ENCODE assay signal across 9 cellular contexts in genomic region chr22:23136991-23137390, GRCh38. TPM values are rescaled to one million over a fixed set of nuclear protein-coding genes. Genes with fewer than 3 reads are reported as not detected.
DNase-seq lines count a peak whose midpoint lies in the region; ATAC-seq, FAIRE-seq and TF ChIP-seq lines count a peak whose summit lies in the region.
"Not testable (repeated sequence)": the region's sequence is repeated elsewhere in the genome, so short reads cannot be mapped to it uniquely, and the experiment has no call there.
"Had no signal": no experiment of that assay in that cellular context is flagged by ENCODE, and none has a peak within 500 bp of the region (broad histone marks: within the 10 kb centered on the region; RNA-seq: fewer than 3 reads in every experiment).

No MANE protein-coding gene starts in this region.

- not testable (repeated sequence) for BruUV-seq in GM12878 (replicated peaks; lab: Mats Ljungman, UMichigan)

- peak overlapping the region in 1 of 2 experiments; percentile 25; a peak in 1 of 4 replicates for H3K4me3 ChIP-seq in DND-41 (ENCODE audit: low read depth in 1 of 2, low read length in 2 of 2)
- H3K4me3 ChIP-seq in GM12878, lower lobe of right lung: not testable (repeated sequence)

- peaks cover 51% of the 10 kb centered on the region for H3K4me1 ChIP-seq in DND-41 (ENCODE audit: insufficient read depth, low read length)
- H3K4me1 ChIP-seq in GM12878 (ENCODE audit: control insufficient read depth, insufficient read depth, low read length): peaks cover 54% of the 10 kb centered on the region
- not testable (repeated sequence) for H3K4me1 ChIP-seq in lower lobe of right lung

- intact Hi-C loops in GM12878 (cut with micrococcal nuclease; ENCODE audit: unreplicated experiment): loop anchor here (5.0 kb wide), 1 partner anchor 45 kb away; the partner anchor contains the start of gene BCR
- intact Hi-C loops in lower lobe of right lung (cut with DNase I): not testable (repeated sequence)

- RAD21 ChIA-PET in GM12878 (lab: Charles Lee; ENCODE audit: unreplicated experiment): interaction anchor here (0.6 to 2.7 kb wide), 8 partner anchors 9 to 392 kb away, joined by 3 to 27 read pairs (median 4); no protein-coding TSS in a partner anchor

- not testable (repeated sequence) for H3K9me3 Mint-ChIP-seq in activated T-cell treated with anti-CD3 and anti-CD28 coated beads, Interleukin-2, amount 50 U/mL, for 24 hours; stimulated activated effector memory CD8-positive, alpha-beta T cell treated with anti-CD3 and anti-CD28 coated beads, Interleukin-12 subunit alpha, Interleukin-12 subunit beta, amount 100 ng/mL, for 72 hours

- H3K27me3 Mint-ChIP-seq in T-helper 17 cell; activated T-cell treated with anti-CD3 and anti-CD28 coated beads, Interleukin-2, amount 50 U/mL, for 24 hours: not testable (repeated sequence)

- H3K36me3 ChIP-seq in DND-41 (ENCODE audit: insufficient read depth, low read length); GM12878 (ENCODE audit: control insufficient read depth in 2 of 2, insufficient read depth in 2 of 2, low read length in 1 of 2); lower lobe of right lung: not testable (repeated sequence)

- SMC1A ChIA-PET in GM12878 (lab: Charles Lee; ENCODE audit: uncharacterized antibody, unreplicated experiment): interaction anchor here (1.5 to 4.9 kb wide), 4 partner anchors 42 to 1094 kb away, joined by 4 to 75 read pairs (median 6); partner anchors contain the start of gene BCR

- not testable (repeated sequence) for H3K4me3 Mint-ChIP-seq in T-helper 17 cell; activated T-cell treated with anti-CD3 and anti-CD28 coated beads, Interleukin-2, amount 50 U/mL, for 24 hours
- peak overlapping the region; percentile 57 for H3K4me3 Mint-ChIP-seq in stimulated activated effector memory CD8-positive, alpha-beta T cell treated with anti-CD3 and anti-CD28 coated beads, Interleukin-12 subunit alpha, Interleukin-12 subunit beta, amount 100 ng/mL, for 72 hours

- not testable (repeated sequence) for TF ChIP-seq CTCF in DND-41 (IDR thresholded peaks at IDR 0.05; ENCODE audit: borderline replicate concordance, extremely low read depth, low read length, poor library complexity, severe bottlenecking); GM12878 (IDR thresholded peaks at IDR 0.05 in 2 of 3, conservative IDR thresholded peaks at IDR 0.05 in 1 of 3; ENCODE audit: control insufficient read depth in 2 of 3, extremely low read depth in 1 of 3, insufficient read depth in 1 of 3, low read depth in 3 of 3, low read length in 3 of 3); lower lobe of right lung (IDR thresholded peaks at IDR 0.05)

- CTCF ChIA-PET in GM12878 (lab: Yijun Ruan, JAX): interaction anchor here (1.0 to 6.0 kb wide), 6 partner anchors 8 to 180 kb away, joined by 3 to 86 read pairs (median 8); partner anchors contain the start of gene BCR

- not testable (repeated sequence) for H3K79me2 ChIP-seq in DND-41 (ENCODE audit: insufficient read depth, low read length); GM12878 (ENCODE audit: control insufficient read depth, insufficient read depth, low read length)

- WGBS in GM12878 (ENCODE audit: insufficient coverage, insufficient replicate concordance, low lambda C conversion rate, missing lambda C conversion rate): 15% methylated on average over 4 of the region's 4 CpGs

- TF ChIP-seq POLR2A in GM12878 (IDR thresholded peaks at IDR 0.05; ENCODE audit: low read depth, low read length): not testable (repeated sequence)

- in situ Hi-C loops in GM12878 (cut with MboI): loop anchor here (10.0 kb wide), 1 partner anchor 782 kb away; no protein-coding TSS in a partner anchor

- H3K27ac Mint-ChIP-seq in T-helper 17 cell: peak overlapping the region; percentile 99
- H3K27ac Mint-ChIP-seq in activated T-cell treated with anti-CD3 and anti-CD28 coated beads, Interleukin-2, amount 50 U/mL, for 24 hours: peak overlapping the region; percentile 11
- peak overlapping the region; percentile 91 for H3K27ac Mint-ChIP-seq in stimulated activated effector memory CD8-positive, alpha-beta T cell treated with anti-CD3 and anti-CD28 coated beads, Interleukin-12 subunit alpha, Interleukin-12 subunit beta, amount 100 ng/mL, for 72 hours

- H3K36me3 Mint-ChIP-seq in T-helper 17 cell (ENCODE audit: low read depth); activated T-cell treated with anti-CD3 and anti-CD28 coated beads, Interleukin-2, amount 50 U/mL, for 24 hours (ENCODE audit: low read depth); stimulated activated effector memory CD8-positive, alpha-beta T cell treated with anti-CD3 and anti-CD28 coated beads, Interleukin-12 subunit alpha, Interleukin-12 subunit beta, amount 100 ng/mL, for 72 hours: not testable (repeated sequence)

- TF ChIP-seq EP300 in GM12878 (IDR thresholded peaks at IDR 0.05; ENCODE audit: borderline replicate concordance in 1 of 2, control insufficient read depth in 1 of 2, low read depth in 2 of 2, low read length in 2 of 2): not testable (repeated sequence)

- not testable (repeated sequence) for FAIRE-seq in GM12878 (lab: Jason Lieb, UNC)

- peaks cover 16% of the 10 kb centered on the region for H3K4me1 Mint-ChIP-seq in T-helper 17 cell
- peaks cover 47% of the 10 kb centered on the region for H3K4me1 Mint-ChIP-seq in activated T-cell treated with anti-CD3 and anti-CD28 coated beads, Interleukin-2, amount 50 U/mL, for 24 hours (ENCODE audit: low read depth)
- peaks cover 45% of the 10 kb centered on the region for H3K4me1 Mint-ChIP-seq in stimulated activated effector memory CD8-positive, alpha-beta T cell treated with anti-CD3 and anti-CD28 coated beads, Interleukin-12 subunit alpha, Interleukin-12 subunit beta, amount 100 ng/mL, for 72 hours

- H3K9ac ChIP-seq in DND-41 (ENCODE audit: low read depth, low read length): peak overlapping the region; percentile 41
- peak overlapping the region; percentile 72; the same call in 1 of the 2 replicates for H3K9ac ChIP-seq in GM12878 (ENCODE audit: control insufficient read depth, insufficient read depth, low read length)

- TF ChIP-seq RAD21 in GM12878 (IDR thresholded peaks at IDR 0.05; ENCODE audit: insufficient read depth, low read depth, low read length): not testable (repeated sequence)

- not testable (repeated sequence) for H3K27me3 ChIP-seq in DND-41 (ENCODE audit: insufficient read depth, low read length, poor library complexity); GM12878 (replicated peaks in 1 of 2; ENCODE audit: control insufficient read depth in 2 of 2, insufficient read depth in 2 of 2, low read length in 1 of 2); lower lobe of right lung (ENCODE audit: low read depth)

- peak overlapping the region; percentile 52 for H3K4me2 ChIP-seq in DND-41 (ENCODE audit: insufficient read depth, low read length)
- H3K4me2 ChIP-seq in GM12878 (ENCODE audit: control insufficient read depth, insufficient read depth): peak overlapping the region; percentile 83

- not testable (repeated sequence) for H3K9me3 ChIP-seq in DND-41 (ENCODE audit: insufficient read depth, low read length, severe bottlenecking); T-helper 17 cell (ENCODE audit: control insufficient read depth, low read length, poor library complexity, severe bottlenecking); GM12878 (replicated peaks; ENCODE audit: control insufficient read depth, insufficient read depth, low read length); lower lobe of right lung

- H2AFZ ChIP-seq in DND-41 (ENCODE audit: low read depth, low read length) (peak overlapping the region; percentile 33; the same call in 1 of the 2 replicates), GM12878 (ENCODE audit: control insufficient read depth, low read depth, low read length) (peak overlapping the region; percentile 30)

- POLR2A ChIA-PET in GM12878 (lab: Charles Lee): not testable (repeated sequence)

- peak; percentile 24 for DNase-seq in DND-41
- DNase-seq in NAMALWA (ENCODE audit: low spot score): peak; percentile 34
- not testable (repeated sequence) for DNase-seq in T-helper 17 cell; activated T-cell treated with anti-CD3 and anti-CD28 coated beads, Interleukin-2, amount 50 U/mL, for 24 hours; GM12878 (ENCODE audit: low read depth, low spot score); lower lobe of right lung; stimulated activated effector memory CD8-positive, alpha-beta T cell treated with anti-CD3 and anti-CD28 coated beads, Interleukin-12 subunit alpha, Interleukin-12 subunit beta, amount 100 ng/mL, for 72 hours (ENCODE audit: low spot score in 2 of 2)

- 0 out of 3 replicates have a peak, but pooled peaks have one; percentile 11 for ATAC-seq in DND-41 (ENCODE audit: insufficient read depth, low read depth)
- not testable (repeated sequence) for ATAC-seq in T-helper 17 cell; GM12878; lower lobe of right lung; stimulated activated effector memory CD8-positive, alpha-beta T cell treated with anti-CD3 and anti-CD28 coated beads, Interleukin-12 subunit alpha, Interleukin-12 subunit beta, amount 100 ng/mL, for 72 hours

- not testable (repeated sequence) for H4K20me1 ChIP-seq in DND-41 (ENCODE audit: insufficient read depth, low read length); GM12878 (ENCODE audit: control insufficient read depth, insufficient read depth)

- peak overlapping the region; percentile 92 for H3K27ac ChIP-seq in DND-41 (ENCODE audit: low read length)
- peak overlapping the region; percentile 86 for H3K27ac ChIP-seq in GM12878 (ENCODE audit: control insufficient read depth, insufficient read depth)
- peak overlapping the region; percentile 49 for H3K27ac ChIP-seq in lower lobe of right lung

RNA-seq across cellular contexts. Expression of gene RSPH14, which starts 4.8 kb away (rescaled TPM):
- 1 to 10 TPM; 1.1 to 1.4 TPM for total RNA-seq in T-helper 17 cell
- 0.81 TPM in 1 of 2 replicates, not detected in the other for total RNA-seq in GM12878 (2013; cell fraction: nucleolus; rRNA removed)
- 1.2 TPM in 1 of 2 replicates, not detected in the other for total RNA-seq in GM12878 (2014; rRNA removed)
- 0.74 and 0.85 TPM in 2 replicates for total RNA-seq in GM12878 (2014; rRNA removed; fragmentation: Illumina TruSeq; extraction: Trizol)
- total RNA-seq in GM12878 (2021): 0.43 and 0.95 TPM in 2 replicates
- polyA plus RNA-seq in GM12878 (2011; ENCODE audit: low read depth): 0.29 TPM
- 1.5 and 1.6 TPM in 2 replicates for polyA plus RNA-seq in GM12878 (2011; rRNA removed)
- 1.4 and 1.7 TPM in 2 replicates for polyA plus RNA-seq in GM12878 (2011; cell fraction: cytosol; rRNA removed)
- 0.51 and 1.1 TPM in 2 replicates for polyA plus RNA-seq in GM12878 (2011; cell fraction: nucleus; rRNA removed)
- polyA plus RNA-seq in GM12878 (2012): 0.16 and 0.56 TPM in 2 replicates
- 0.13 TPM in 1 of 2 replicates, not detected in the other for polyA plus RNA-seq in GM12878 (2014; fragmentation: Illumina TruSeq; extraction: Trizol)
- 1 to 10 TPM in 1 of 2 experiments, under 1 TPM in 1; 0.80 to 1.4 TPM for polyA plus RNA-seq in GM12878 (2014; fragmentation: Nextera tagmentation; extraction: Ambion mirVana)
- 0.35 and 0.81 TPM in 2 replicates for polyA plus RNA-seq in GM12878 (2014; rRNA removed)
- polyA plus RNA-seq in GM12878 (2016; fragmentation: Nextera tagmentation; extraction: Ambion mirVana): under 1 TPM; 0.21 to 0.35 TPM
- polyA minus RNA-seq in GM12878 (2011; rRNA and poly(A)+ RNA removed): 1.7 and 2.6 TPM in 2 replicates
- polyA minus RNA-seq in GM12878 (2011; cell fraction: cytosol; rRNA and poly(A)+ RNA removed): not detected in 2 replicates
- polyA minus RNA-seq in GM12878 (2011; cell fraction: nucleus; rRNA and poly(A)+ RNA removed): 2.2 TPM in 1 of 2 replicates, not detected in the other
- total RNA-seq in lower lobe of right lung: 2.0 TPM
- total RNA-seq: H7, K562 had no signal

RNA-seq across cellular contexts. Expression of gene RAB36, which starts 8.3 kb away (rescaled TPM):
- total RNA-seq in T-helper 17 cell: 1 to 10 TPM; 1.1 to 2.4 TPM
- total RNA-seq in GM12878 (2013; cell fraction: nucleolus; rRNA removed): 2.0 and 2.2 TPM in 2 replicates
- 0.79 and 1.0 TPM in 2 replicates for total RNA-seq in GM12878 (2014; rRNA removed)
- 0.31 and 0.74 TPM in 2 replicates for total RNA-seq in GM12878 (2014; rRNA removed; fragmentation: Illumina TruSeq; extraction: Trizol)
- 1.0 and 1.3 TPM in 2 replicates for total RNA-seq in GM12878 (2021)
- 0.22 TPM for polyA plus RNA-seq in GM12878 (2011; ENCODE audit: low read depth)
- polyA plus RNA-seq in GM12878 (2011; rRNA removed): 1.1 and 2.7 TPM in 2 replicates
- polyA plus RNA-seq in GM12878 (2011; cell fraction: cytosol; rRNA removed): 3.9 and 4.1 TPM in 2 replicates
- 3.8 and 3.9 TPM in 2 replicates for polyA plus RNA-seq in GM12878 (2011; cell fraction: nucleus; rRNA removed)
- 0.49 and 0.62 TPM in 2 replicates for polyA plus RNA-seq in GM12878 (2012)
- 0.73 and 0.87 TPM in 2 replicates for polyA plus RNA-seq in GM12878 (2014; fragmentation: Illumina TruSeq; extraction: Trizol)
- polyA plus RNA-seq in GM12878 (2014; fragmentation: Nextera tagmentation; extraction: Ambion mirVana): under 1 TPM; 0.45 to 0.46 TPM
- polyA plus RNA-seq in GM12878 (2014; rRNA removed): 0.62 and 1.3 TPM in 2 replicates
- polyA plus RNA-seq in GM12878 (2016; fragmentation: Nextera tagmentation; extraction: Ambion mirVana): 1 to 10 TPM; 1.4 TPM
- polyA minus RNA-seq in GM12878 (2011; rRNA and poly(A)+ RNA removed): 2.3 and 2.4 TPM in 2 replicates
- 0.94 and 1.1 TPM in 2 replicates for polyA minus RNA-seq in GM12878 (2011; cell fraction: cytosol; rRNA and poly(A)+ RNA removed)
- 1.5 and 3.5 TPM in 2 replicates for polyA minus RNA-seq in GM12878 (2011; cell fraction: nucleus; rRNA and poly(A)+ RNA removed)
- total RNA-seq in lower lobe of right lung: 9.6 TPM

RNA-seq across cellular contexts. Expression of gene BCR, which starts 43.3 kb away (rescaled TPM):
- total RNA-seq in T-helper 17 cell (10 to 100 TPM; 91.8 to 93.2 TPM), GM12878 (2014; rRNA removed) (34.0 and 36.3 TPM in 2 replicates), GM12878 (2014; rRNA removed; fragmentation: Illumina TruSeq; extraction: Trizol) (28.5 and 30.3 TPM in 2 replicates), GM12878 (2021) (62.8 and 64.7 TPM in 2 replicates), lower lobe of right lung (57.2 TPM)
- total RNA-seq in GM12878 (2013; cell fraction: nucleolus; rRNA removed): 63.5 and 77.1 TPM in 2 replicates
- 6.2 TPM for polyA plus RNA-seq in GM12878 (2011; ENCODE audit: low read depth)
- polyA plus RNA-seq in GM12878 (2011; rRNA removed) (10.6 and 25.8 TPM in 2 replicates), GM12878 (2014; fragmentation: Illumina TruSeq; extraction: Trizol) (5.5 and 16.4 TPM in 2 replicates), GM12878 (2014; fragmentation: Nextera tagmentation; extraction: Ambion mirVana) (1 to 10 TPM; 1.7 to 2.9 TPM), GM12878 (2014; rRNA removed) (20.3 and 27.8 TPM in 2 replicates), GM12878 (2016; fragmentation: Nextera tagmentation; extraction: Ambion mirVana) (1 to 10 TPM; 6.2 to 7.6 TPM)
- polyA plus RNA-seq in GM12878 (2011; cell fraction: cytosol; rRNA removed): 55.5 and 66.6 TPM in 2 replicates
- 59.8 and 97.2 TPM in 2 replicates for polyA plus RNA-seq in GM12878 (2011; cell fraction: nucleus; rRNA removed)
- 19.5 and 28.5 TPM in 2 replicates for polyA plus RNA-seq in GM12878 (2012)
- polyA minus RNA-seq in GM12878 (2011; rRNA and poly(A)+ RNA removed): 75.9 and 87.4 TPM in 2 replicates
- 45.1 and 50.0 TPM in 2 replicates for polyA minus RNA-seq in GM12878 (2011; cell fraction: cytosol; rRNA and poly(A)+ RNA removed)
- polyA minus RNA-seq in GM12878 (2011; cell fraction: nucleus; rRNA and poly(A)+ RNA removed): 18.7 and 45.2 TPM in 2 replicates

Comparison
In these comparisons a context has a peak if more than half of its experiments do, and no peak if none do; other contexts are left out.
1. H3K27ac Mint-ChIP-seq: peak in every context shown above with its lines; median percentile 99 in T-helper 17 cell; 91 in stimulated activated effector memory CD8-positive, alpha-beta T cell treated with anti-CD3 and anti-CD28 coated beads, Interleukin-12 subunit alpha, Interleukin-12 subunit beta, amount 100 ng/mL, for 72 hours; 11 in activated T-cell treated with anti-CD3 and anti-CD28 coated beads, Interleukin-2, amount 50 U/mL, for 24 hours.